In genomic region chr1:30822966-30823581, GRCh38 we compare ENCODE assay signal across 9 cellular contexts.
A peak's percentile ranks its signal among the peaks of the same experiment; 100 is the strongest.
DNase-seq lines count a peak whose midpoint lies in the region; ATAC-seq and TF ChIP-seq lines count a peak whose summit lies in the region.
"Had no signal": no experiment of that assay in that cellular context is flagged by ENCODE, and none has a peak within 500 bp of the region (broad histone marks: within the 10 kb centered on the region; RNA-seq: fewer than 3 reads in every experiment).

No MANE protein-coding gene starts in this region.

- no peak for ATAC-seq in activated CD8-positive, alpha-beta T cell treated with anti-CD3 and anti-CD28 coated beads for 36 hours
- ATAC-seq in HG02759 (IDR thresholded peaks at IDR 0.05; ENCODE audit: unreplicated experiment): no peak

- H3K4me1 Mint-ChIP-seq in activated CD8-positive, alpha-beta T cell treated with anti-CD3 and anti-CD28 coated beads for 36 hours (ENCODE audit: low read depth): peaks cover 22% of the 10 kb centered on the region
- peaks cover 14% of the 10 kb centered on the region for H3K4me1 Mint-ChIP-seq in activated naive CD4-positive, alpha-beta T cell treated with anti-CD3 and anti-CD28 coated beads for 36 hours (ENCODE audit: low read depth)

- peak; percentile 18 for DNase-seq in activated CD8-positive, alpha-beta T cell treated with anti-CD3 and anti-CD28 coated beads for 36 hours
- DNase-seq in spleen (no peak), activated gamma-delta T cell (lab: John Stamatoyannopoulos, UW) (no peak), occipital lobe (lab: John Stamatoyannopoulos, UW) (no peak)
- no peak for DNase-seq in activated naive CD4-positive, alpha-beta T cell treated with anti-CD3 and anti-CD28 coated beads for 36 hours
- DNase-seq: NCI-H69 had no signal

- H3K36me3 ChIP-seq in HEK293 (ENCODE audit: control insufficient read depth in 2 of 2, insufficient read depth in 1 of 2, low read length in 2 of 2): no peaks in the 10 kb centered on the region
- no peaks in the 10 kb centered on the region for H3K36me3 ChIP-seq in iPS-15b (ENCODE audit: control insufficient read depth, insufficient read depth, low read length)
- no peaks in the 10 kb centered on the region for H3K36me3 ChIP-seq in spleen

- no peaks in the 10 kb centered on the region for H3K9me3 Mint-ChIP-seq in activated CD8-positive, alpha-beta T cell treated with anti-CD3 and anti-CD28 coated beads for 36 hours
- H3K9me3 Mint-ChIP-seq in activated naive CD4-positive, alpha-beta T cell treated with anti-CD3 and anti-CD28 coated beads for 36 hours: no peaks in the 10 kb centered on the region

- CTCF ChIA-PET in HEK293 (lab: Yijun Ruan, JAX): interaction anchor here (0.9 to 3.8 kb wide), 4 partner anchors 15 to 104 kb away, joined by 3 to 27 read pairs (median 4); no protein-coding TSS in a partner anchor
- CTCF ChIA-PET in activated CD8-positive, alpha-beta T cell treated with anti-CD3 and anti-CD28 coated beads for 36 hours (lab: Charles Lee): interaction anchor here (3.7 kb wide), 1 partner anchor 21 kb away, joined by 20 read pairs; no protein-coding TSS in a partner anchor
- CTCF ChIA-PET in activated naive CD4-positive, alpha-beta T cell treated with anti-CD3 and anti-CD28 coated beads for 36 hours (lab: Charles Lee): interaction anchor here (0.8 kb wide), 1 partner anchor 21 kb away, joined by 4 read pairs; no protein-coding TSS in a partner anchor

- POLR2A ChIA-PET in HEK293 (lab: Yijun Ruan, JAX): interaction anchor here (1.6 kb wide), 1 partner anchor 16 kb away, joined by 7 read pairs; no protein-coding TSS in a partner anchor
- POLR2A ChIA-PET in activated CD8-positive, alpha-beta T cell treated with anti-CD3 and anti-CD28 coated beads for 36 hours (lab: Charles Lee): interaction anchor here (0.6 to 0.7 kb wide), 2 partner anchors 10 to 186 kb away, joined by 3 to 4 read pairs; no protein-coding TSS in a partner anchor

- H3K27me3 ChIP-seq in iPS-15b (ENCODE audit: control insufficient read depth, insufficient read depth, low read length) (peaks cover 14% of the 10 kb centered on the region), spleen (replicated peaks in 1 of 7) (peaks cover 0 to 79% (median 9%) of the 10 kb centered on the region in 7 donors)

- H3K4me3 ChIP-seq in HEK293 (ENCODE audit: low read depth, low read length): no peak overlapping the region
- H3K4me3 ChIP-seq in iPS-15b (ENCODE audit: low read depth, low read length): peak overlapping the region; percentile 84
- peak overlapping the region in 1 of 8 donors; percentile 60 for H3K4me3 ChIP-seq in spleen

- H3K36me3 Mint-ChIP-seq in activated CD8-positive, alpha-beta T cell treated with anti-CD3 and anti-CD28 coated beads for 36 hours (ENCODE audit: low read depth): no peaks in the 10 kb centered on the region
- H3K36me3 Mint-ChIP-seq in activated naive CD4-positive, alpha-beta T cell treated with anti-CD3 and anti-CD28 coated beads for 36 hours (ENCODE audit: low read depth): no peaks in the 10 kb centered on the region

- no peak overlapping the region for H3K27ac Mint-ChIP-seq in activated CD8-positive, alpha-beta T cell treated with anti-CD3 and anti-CD28 coated beads for 36 hours
- H3K27ac Mint-ChIP-seq in activated naive CD4-positive, alpha-beta T cell treated with anti-CD3 and anti-CD28 coated beads for 36 hours: no peak overlapping the region

- no peak overlapping the region for H3K4me3 Mint-ChIP-seq in activated CD8-positive, alpha-beta T cell treated with anti-CD3 and anti-CD28 coated beads for 36 hours
- no peak overlapping the region for H3K4me3 Mint-ChIP-seq in activated naive CD4-positive, alpha-beta T cell treated with anti-CD3 and anti-CD28 coated beads for 36 hours

- H3K4me1 ChIP-seq in HEK293 (ENCODE audit: control insufficient read depth, insufficient read depth, low read length) (peaks cover 6% of the 10 kb centered on the region), iPS-15b (ENCODE audit: control insufficient read depth, insufficient read depth, low read length) (peaks cover 15% of the 10 kb centered on the region), spleen (peaks cover 8 to 27% (median 19%) of the 10 kb centered on the region in 6 donors)

- intact Hi-C loops in activated CD8-positive, alpha-beta T cell treated with anti-CD3 and anti-CD28 coated beads for 36 hours (cut with micrococcal nuclease): no loop called here
- intact Hi-C loops in spleen (cut with DNase I; ENCODE audit: low total_unique reads): no loop called here
- intact Hi-C loops in activated naive CD4-positive, alpha-beta T cell treated with anti-CD3 and anti-CD28 coated beads for 36 hours (cut with micrococcal nuclease): no loop called here

- H3K9me3 ChIP-seq in HEK293 (ENCODE audit: control insufficient read depth, insufficient read depth, low read depth, low read length) (no peaks in the 10 kb centered on the region), iPS-15b (ENCODE audit: control insufficient read depth, insufficient read depth, low read length) (no peaks in the 10 kb centered on the region), spleen (no peaks in the 10 kb centered on the region)

- no peak for TF ChIP-seq CTCF in HEK293 (tag by site-specific recombination; IDR thresholded peaks at IDR 0.05)
- TF ChIP-seq CTCF in activated CD8-positive, alpha-beta T cell treated with anti-CD3 and anti-CD28 coated beads for 36 hours (IDR thresholded peaks at IDR 0.05): no peak
- no peak for TF ChIP-seq CTCF in spleen (IDR thresholded peaks at IDR 0.05 in 8 of 11, conservative IDR thresholded peaks at IDR 0.05 in 3 of 11)

- WGBS in spleen, 5 donors: 35 to 55% (median 49%) methylated on average over 6 of the region's 6 CpGs

- H3K27me3 Mint-ChIP-seq in activated CD8-positive, alpha-beta T cell treated with anti-CD3 and anti-CD28 coated beads for 36 hours: peaks cover 51% of the 10 kb centered on the region
- peaks cover 46% of the 10 kb centered on the region for H3K27me3 Mint-ChIP-seq in activated naive CD4-positive, alpha-beta T cell treated with anti-CD3 and anti-CD28 coated beads for 36 hours (ENCODE audit: low read depth)

- no peak for TF ChIP-seq POLR2A in spleen (IDR thresholded peaks at IDR 0.05)

- peak overlapping the region; percentile 95 for H3K27ac ChIP-seq in HEK293 (ENCODE audit: extremely low read depth, low read depth, low read length)
- H3K27ac ChIP-seq in spleen: peak overlapping the region in 5 of 8 donors; percentile 82 to 93 (median 87)

- no peak overlapping the region for H3K9ac ChIP-seq in iPS-15b (ENCODE audit: low read depth, low read length)

TF ChIP-seq in HEK293, 187 proteins besides CTCF, POLR2A, EP300 and RAD21 (continues in another document):
- TF ChIP-seq ZNF777 (tag by site-specific recombination; IDR thresholded peaks at IDR 0.05; ENCODE audit: borderline replicate concordance) (no peak), ZNF169 (tag by site-specific recombination; IDR thresholded peaks at IDR 0.05) (no peak), ZNF704 (tag by site-specific recombination; IDR thresholded peaks at IDR 0.05) (no peak), SCRT1 (tag by site-specific recombination; IDR thresholded peaks at IDR 0.05; ENCODE audit: borderline replicate concordance) (0 out of 2 replicates have a peak, but pooled peaks have one; percentile 46), ATF2 (tag by site-specific recombination; IDR thresholded peaks at IDR 0.05; ENCODE audit: low read depth) (peak; percentile 89), ZNF549 (tag by site-specific recombination; IDR thresholded peaks at IDR 0.05) (no peak), PRDM10 (tag by site-specific recombination; IDR thresholded peaks at IDR 0.05) (0 out of 2 replicates have a peak, but pooled peaks have one; percentile 11)
